Comparison of ENCODE assay signal across 26 cellular contexts in genomic region chr2:110219496-110220192, GRCh38. TPM values are rescaled to one million over a fixed set of nuclear protein-coding genes. Genes with fewer than 3 reads are reported as not detected.
DNase-seq lines count a peak whose midpoint lies in the region; ATAC-seq, FAIRE-seq and TF ChIP-seq lines count a peak whose summit lies in the region.
"Had no signal": no experiment of that assay in that cellular context is flagged by ENCODE, and none has a peak within 500 bp of the region (broad histone marks: within the 10 kb centered on the region; RNA-seq: fewer than 3 reads in every experiment).

No MANE protein-coding gene starts in this region.

- H3K27me3 ChIP-seq in mammary epithelial cell (ENCODE audit: insufficient read depth, low read length) (no peaks in the 10 kb centered on the region), breast epithelium (peaks cover 0 to under 1% of the 10 kb centered on the region in 2 donors), bronchial epithelial cell (ENCODE audit: control insufficient read depth, insufficient read depth, low read length) (no peaks in the 10 kb centered on the region), foreskin keratinocyte (no peaks in the 10 kb centered on the region), hepatocyte (peaks cover 5% of the 10 kb centered on the region)
- H3K27me3 ChIP-seq: tibial artery had no signal

- H3K4me1 Mint-ChIP-seq in activated CD4-positive, alpha-beta T cell treated with anti-CD3 and anti-CD28 coated beads, Interleukin-2, amount 10 ng/mL, durations not matched to agents 24 days and 14 days = no peaks in the 10 kb centered on the region
- H3K4me1 Mint-ChIP-seq: CD14-positive monocyte; nephron progenitor cell; stimulated activated memory B cell treated with anti-CD40 and anti-IgM and Interleukin-4, amounts not matched to agents 10 μg/mL and 1 μg/mL and 100 μg/mL, for 72 hours had no signal

- H3K36me3 ChIP-seq in mammary epithelial cell (ENCODE audit: insufficient read depth, low read length) = no peaks in the 10 kb centered on the region
- no peaks in the 10 kb centered on the region for H3K36me3 ChIP-seq in breast epithelium
- H3K36me3 ChIP-seq in bronchial epithelial cell (ENCODE audit: control insufficient read depth, insufficient read depth, low read length) = no peaks in the 10 kb centered on the region
- H3K36me3 ChIP-seq in hepatocyte (replicated peaks; ENCODE audit: insufficient read depth, low read depth) = no peaks in the 10 kb centered on the region
- H3K36me3 ChIP-seq: prostate gland, tibial artery, WERI-Rb-1 had no signal

- DNase-seq in mammary epithelial cell (peak; percentile 62), breast epithelium (ENCODE audit: low spot score in 2 of 2) (no peak), bronchial epithelial cell (ENCODE audit: low read depth) (peak; percentile 87), foreskin keratinocyte (peak; percentile 61 to 76), hepatocyte (ENCODE audit: low spot score) (no peak)
- DNase-seq in activated CD4-positive, alpha-beta T cell treated with anti-CD3 and anti-CD28 coated beads, Interleukin-2, amount 10 ng/mL, durations not matched to agents 24 days and 14 days = no peak
- DNase-seq: activated CD8-positive, alpha-beta T cell treated with anti-CD3 and anti-CD28 coated beads for 36 hours; activated T-cell treated with anti-CD3 and anti-CD28 coated beads, Interleukin-2, amount 50 U/mL, for 4 hours; central memory CD4-positive, alpha-beta T cell; effector CD4-positive, alpha-beta T cell; NCI-H146; NCI-H226; nephron progenitor cell; Right ventricle myocardium superior; stimulated activated CD4-positive, alpha-beta T cell treated with anti-CD3 and anti-CD28 coated beads, Interleukin-12 subunit alpha, Interleukin-12 subunit beta, amount 100 ng/mL, for 4 hours; tibial artery; WERI-Rb-1 had no signal

- TF ChIP-seq CTCF in mammary epithelial cell (conservative IDR thresholded peaks at IDR 0.05 in 1 of 2, IDR thresholded peaks at IDR 0.05 in 1 of 2; ENCODE audit: extremely low read depth in 1 of 2, insufficient read depth in 1 of 2, low read depth in 1 of 2, low read length in 2 of 2) = no peak
- no peak for TF ChIP-seq CTCF in breast epithelium (IDR thresholded peaks at IDR 0.05)
- no peak for TF ChIP-seq CTCF in bronchial epithelial cell (IDR thresholded peaks at IDR 0.05; ENCODE audit: insufficient read depth, low read length, severe bottlenecking)
- TF ChIP-seq CTCF in foreskin keratinocyte (conservative IDR thresholded peaks at IDR 0.05) = no peak
- no peak for TF ChIP-seq CTCF in hepatocyte (IDR thresholded peaks at IDR 0.05; ENCODE audit: poor library complexity)

- no peak for TF ChIP-seq POLR2A in breast epithelium (IDR thresholded peaks at IDR 0.05)

- no peaks in the 10 kb centered on the region for H3K9me2 ChIP-seq in hepatocyte (replicated peaks; ENCODE audit: insufficient read depth)

- BruUV-seq in mammary epithelial cell (replicated peaks; lab: Mats Ljungman, UMichigan) = no TSS peak

- WGBS in mammary epithelial cell (ENCODE audit: low coverage, missing lambda C conversion rate) = 0% methylated on average over 1 of the region's 1 CpG
- WGBS in hepatocyte (ENCODE audit: low lambda C conversion rate, missing lambda C conversion rate) = 59% methylated on average over 1 of the region's 1 CpG

- peaks cover 64% of the 10 kb centered on the region for H3K27me3 Mint-ChIP-seq in activated CD4-positive, alpha-beta T cell treated with anti-CD3 and anti-CD28 coated beads, Interleukin-2, amount 10 ng/mL, durations not matched to agents 24 days and 14 days

- H3K27ac ChIP-seq in mammary epithelial cell (ENCODE audit: insufficient read depth, low read depth, low read length) = peak overlapping the region; percentile 22
- H3K27ac ChIP-seq in breast epithelium = no peak overlapping the region
- H3K27ac ChIP-seq in foreskin keratinocyte = peak overlapping the region; percentile 41
- no peak overlapping the region for H3K27ac ChIP-seq in hepatocyte
- H3K27ac ChIP-seq: 22Rv1, prostate gland, tibial artery, WERI-Rb-1 had no signal

- H3K36me3 Mint-ChIP-seq in activated CD4-positive, alpha-beta T cell treated with anti-CD3 and anti-CD28 coated beads, Interleukin-2, amount 10 ng/mL, durations not matched to agents 24 days and 14 days (ENCODE audit: low read depth) = no peaks in the 10 kb centered on the region
- H3K36me3 Mint-ChIP-seq: CD14-positive monocyte; stimulated activated memory B cell treated with anti-CD40 and anti-IgM and Interleukin-4, amounts not matched to agents 10 μg/mL and 1 μg/mL and 100 μg/mL, for 72 hours had no signal

- CTCF ChIA-PET in mammary epithelial cell (lab: Charles Lee; ENCODE audit: low non-redundant PET) = no interaction called here

- ATAC-seq in foreskin keratinocyte (peak; percentile 79), HG03521 (IDR thresholded peaks at IDR 0.05; ENCODE audit: unreplicated experiment) (no peak), HG02870 (IDR thresholded peaks at IDR 0.05; ENCODE audit: unreplicated experiment) (no peak)
- ATAC-seq: activated CD8-positive, alpha-beta T cell treated with anti-CD3 and anti-CD28 coated beads for 36 hours; activated naive CD4-positive, alpha-beta T cell treated with anti-CD3 and anti-CD28 coated beads, Interleukin-2, amount 50 U/mL, for 72 hours; activated T-cell treated with anti-CD3 and anti-CD28 coated beads, Interleukin-2, amount 50 U/mL, for 4 hours; stimulated activated memory B cell treated with anti-CD40 and anti-IgM and Interleukin-4, amounts not matched to agents 10 μg/mL and 1 μg/mL and 100 μg/mL, for 72 hours had no signal

- H3K4me1 ChIP-seq in mammary epithelial cell (ENCODE audit: insufficient read depth, low read length) = peaks cover 11% of the 10 kb centered on the region
- H3K4me1 ChIP-seq in breast epithelium = no peaks in the 10 kb centered on the region
- peaks cover 10% of the 10 kb centered on the region for H3K4me1 ChIP-seq in foreskin keratinocyte
- no peaks in the 10 kb centered on the region for H3K4me1 ChIP-seq in hepatocyte (ENCODE audit: insufficient read depth)
- H3K4me1 ChIP-seq: prostate gland had no signal

- H3K27ac Mint-ChIP-seq in activated CD4-positive, alpha-beta T cell treated with anti-CD3 and anti-CD28 coated beads, Interleukin-2, amount 10 ng/mL, durations not matched to agents 24 days and 14 days = no peak overlapping the region
- H3K27ac Mint-ChIP-seq: activated CD8-positive, alpha-beta T cell treated with anti-CD3 and anti-CD28 coated beads for 36 hours; activated naive CD4-positive, alpha-beta T cell treated with anti-CD3 and anti-CD28 coated beads, Interleukin-2, amount 50 U/mL, for 72 hours; CD14-positive monocyte; nephron progenitor cell; stimulated activated memory B cell treated with anti-CD40 and anti-IgM and Interleukin-4, amounts not matched to agents 10 μg/mL and 1 μg/mL and 100 μg/mL, for 72 hours had no signal

- H2AFZ ChIP-seq in mammary epithelial cell (ENCODE audit: low read depth, low read length) = peak overlapping the region; percentile 76
- H2AFZ ChIP-seq in hepatocyte = no peak overlapping the region

- peak overlapping the region; percentile 38 for H3K4me2 ChIP-seq in mammary epithelial cell (ENCODE audit: insufficient read depth, low read depth, low read length)
- H3K4me2 ChIP-seq in hepatocyte = no peak overlapping the region

- no peaks in the 10 kb centered on the region for H3K9me3 Mint-ChIP-seq in activated CD4-positive, alpha-beta T cell treated with anti-CD3 and anti-CD28 coated beads, Interleukin-2, amount 10 ng/mL, durations not matched to agents 24 days and 14 days
- H3K9me3 Mint-ChIP-seq: activated CD8-positive, alpha-beta T cell treated with anti-CD3 and anti-CD28 coated beads for 36 hours; activated T-cell treated with anti-CD3 and anti-CD28 coated beads, Interleukin-2, amount 50 U/mL, for 4 hours; stimulated activated memory B cell treated with anti-CD40 and anti-IgM and Interleukin-4, amounts not matched to agents 10 μg/mL and 1 μg/mL and 100 μg/mL, for 72 hours had no signal

- dilution Hi-C loops in mammary epithelial cell (cut with HindIII; ENCODE audit: low sequenced_read_pairs) = no loop called here

- no peak for FAIRE-seq in bronchial epithelial cell (lab: Jason Lieb, UNC)
- FAIRE-seq: GM18507, H1 had no signal

- in situ Hi-C loops in mammary epithelial cell (cut with MboI; ENCODE audit: low sequenced_read_pairs in 2 of 2) = no loop called here

- no peaks in the 10 kb centered on the region for H3K9me3 ChIP-seq in mammary epithelial cell (replicated peaks; ENCODE audit: insufficient read depth, low read length)
- H3K9me3 ChIP-seq in breast epithelium = no peaks in the 10 kb centered on the region
- H3K9me3 ChIP-seq in hepatocyte (ENCODE audit: low read depth) = no peaks in the 10 kb centered on the region
- H3K9me3 ChIP-seq: prostate gland, tibial artery had no signal

- H3K79me2 ChIP-seq in mammary epithelial cell (ENCODE audit: insufficient read depth, low read length) (no peaks in the 10 kb centered on the region), hepatocyte (no peaks in the 10 kb centered on the region)

- no peaks in the 10 kb centered on the region for H4K20me1 ChIP-seq in mammary epithelial cell (ENCODE audit: insufficient read depth, low read length)
- H4K20me1 ChIP-seq in hepatocyte (ENCODE audit: insufficient read depth, poor library complexity, severe bottlenecking) = no peaks in the 10 kb centered on the region

- intact Hi-C loops in mammary epithelial cell (cut with micrococcal nuclease) (loop anchor here (2.0 to 10.0 kb wide), 2 partner anchors 15 to 65 kb away; partner anchors contain the start of gene NPHP1), breast epithelium (cut with DNase I; ENCODE audit: low total_unique reads) (no loop called here)
- intact Hi-C loops in activated CD4-positive, alpha-beta T cell treated with anti-CD3 and anti-CD28 coated beads, Interleukin-2, amount 10 ng/mL, durations not matched to agents 24 days and 14 days (cut with micrococcal nuclease) = loop anchor here (10.0 kb wide), 1 partner anchor 105 kb away; the partner anchor contains the start of gene MALL

- H3K9ac ChIP-seq in mammary epithelial cell (ENCODE audit: insufficient read depth, low read length) = no peak overlapping the region

- H3K4me3 ChIP-seq in mammary epithelial cell (replicated peaks in 1 of 3; ENCODE audit: insufficient read depth in 1 of 3, low read depth in 2 of 3, low read length in 3 of 3) (no peak overlapping the region), breast epithelium (no peak overlapping the region), bronchial epithelial cell (ENCODE audit: low read depth, low read length) (no peak overlapping the region), hepatocyte (no peak overlapping the region)
- H3K4me3 ChIP-seq: prostate gland, tibial artery had no signal

- no peak overlapping the region for H3K4me3 Mint-ChIP-seq in activated CD4-positive, alpha-beta T cell treated with anti-CD3 and anti-CD28 coated beads, Interleukin-2, amount 10 ng/mL, durations not matched to agents 24 days and 14 days
- H3K4me3 Mint-ChIP-seq: activated CD8-positive, alpha-beta T cell treated with anti-CD3 and anti-CD28 coated beads for 36 hours; activated T-cell treated with anti-CD3 and anti-CD28 coated beads, Interleukin-2, amount 50 U/mL, for 4 hours; nephron progenitor cell; stimulated activated memory B cell treated with anti-CD40 and anti-IgM and Interleukin-4, amounts not matched to agents 10 μg/mL and 1 μg/mL and 100 μg/mL, for 72 hours had no signal

RNA-seq across cellular contexts. Expression of gene MTLN, which starts 7.3 kb away (rescaled TPM):
- total RNA-seq in mammary epithelial cell (10 to 100 TPM; 27.5 to 69.5 TPM), breast epithelium (10 to 100 TPM; 68.2 to 88.3 (median 69.9) TPM), bronchial epithelial cell (43.7 and 99.5 TPM in 2 replicates), foreskin keratinocyte (65.8 and 104 TPM in 2 replicates), hepatocyte (20.2 and 42.1 TPM in 2 replicates)
- polyA plus RNA-seq in mammary epithelial cell (37.1 TPM), foreskin keratinocyte (99.9 and 152 TPM in 2 replicates), hepatocyte (77.2 and 78.9 TPM in 2 replicates)
- 5.3 TPM for polyA minus RNA-seq in mammary epithelial cell
- 71.9 and 80.1 TPM in 2 replicates for total RNA-seq in activated CD4-positive, alpha-beta T cell treated with anti-CD3 and anti-CD28 coated beads, Interleukin-2, amount 10 ng/mL, durations not matched to agents 24 days and 14 days

RNA-seq across cellular contexts. Expression of gene NPHP1, which starts 14.8 kb away (rescaled TPM):
- total RNA-seq in mammary epithelial cell = 1 to 10 TPM; 5.7 to 7.8 TPM
- 2.9 TPM for polyA plus RNA-seq in mammary epithelial cell
- 2.1 TPM for polyA minus RNA-seq in mammary epithelial cell
- 10 to 100 TPM in 1 of 3 donors, 1 to 10 TPM in 2; 5.4 to 15.4 (median 7.2) TPM for total RNA-seq in breast epithelium
- total RNA-seq in bronchial epithelial cell = 1.6 and 2.4 TPM in 2 replicates
- 5.1 and 5.5 TPM in 2 replicates for total RNA-seq in foreskin keratinocyte
- polyA plus RNA-seq in foreskin keratinocyte = 6.0 and 6.6 TPM in 2 replicates
- 1.1 and 1.6 TPM in 2 replicates for total RNA-seq in hepatocyte
- polyA plus RNA-seq in hepatocyte = 1.3 and 4.1 TPM in 2 replicates
- 0.21 and 0.44 TPM in 2 replicates for total RNA-seq in activated CD4-positive, alpha-beta T cell treated with anti-CD3 and anti-CD28 coated beads, Interleukin-2, amount 10 ng/mL, durations not matched to agents 24 days and 14 days
- polyA plus RNA-seq: CD14-positive monocyte had no signal

Comparison
In these comparisons a context has a peak if more than half of its experiments do, and no peak if none do; other contexts are left out.
1. DNase-seq: peak in mammary epithelial cell (single experiment), bronchial epithelial cell (single experiment) and foreskin keratinocyte (2 of 2); none in breast epithelium (0 of 2), hepatocyte (single experiment) and activated CD4-positive, alpha-beta T cell treated with anti-CD3 and anti-CD28 coated beads, Interleukin-2, amount 10 ng/mL, durations not matched to agents 24 days and 14 days (single experiment).
2. H3K27ac ChIP-seq: peak in mammary epithelial cell (single experiment) and foreskin keratinocyte (single experiment); none in breast epithelium (0 of 2) and hepatocyte (single experiment).